18 cellular contexts compared by ENCODE assay signal in the genomic region with DNA sequence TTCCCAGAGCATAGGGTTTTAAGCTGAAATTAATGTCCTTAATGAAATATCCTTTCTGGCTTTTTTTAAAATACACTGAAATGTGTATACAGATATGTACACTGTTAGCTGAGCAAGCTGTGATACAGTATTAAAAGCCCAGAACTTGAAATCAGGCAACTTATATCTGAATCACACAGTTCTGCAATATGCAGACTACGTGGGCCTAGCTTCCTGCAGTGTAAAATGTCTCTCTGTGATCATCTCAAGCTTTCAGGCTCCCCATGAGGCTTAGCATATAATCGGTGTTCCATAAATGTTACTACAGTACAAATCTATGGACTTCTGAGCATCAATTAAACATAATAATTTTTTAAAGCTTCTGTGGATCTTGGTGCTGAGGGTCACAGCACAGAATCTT. TPM values are rescaled to one million over a fixed set of nuclear protein-coding genes. Genes with fewer than 3 reads are reported as not detected.
A peak's percentile ranks its signal among the peaks of the same experiment; 100 is the strongest.
DNase-seq lines count a peak whose midpoint lies in the region; ATAC-seq and TF ChIP-seq lines count a peak whose summit lies in the region.
"Had no signal": no experiment of that assay in that cellular context is flagged by ENCODE, and none has a peak within 500 bp of the region (broad histone marks: within the 10 kb centered on the region; RNA-seq: fewer than 3 reads in every experiment).

No MANE protein-coding gene starts in this region.

- no peaks in the 10 kb centered on the region for H3K9me3 ChIP-seq in skeletal muscle satellite cell (replicated peaks; ENCODE audit: low read length)
- H3K9me3 ChIP-seq: A549, ascending aorta, left lung, upper lobe of right lung had no signal

- H3K4me3 ChIP-seq in skeletal muscle satellite cell (ENCODE audit: low read length) = no peak overlapping the region
- H3K4me3 ChIP-seq: A549, ascending aorta, left lung, SK-N-MC, upper lobe of right lung had no signal

- H3K4me2 ChIP-seq in skeletal muscle satellite cell (ENCODE audit: low read length) = peak overlapping the region; percentile 45
- H3K4me2 ChIP-seq: A549, KMS-11 had no signal

- peak overlapping the region; percentile 92 for H3K27ac Mint-ChIP-seq in activated CD4-positive, alpha-beta T cell treated with anti-CD3 and anti-CD28 coated beads for 36 hours
- H3K27ac Mint-ChIP-seq in activated naive CD8-positive, alpha-beta T cell = peak overlapping the region; percentile 96
- H3K27ac Mint-ChIP-seq in naive thymus-derived CD8-positive, alpha-beta T cell = no peak overlapping the region
- H3K27ac Mint-ChIP-seq: natural killer cell had no signal

- H3K27me3 Mint-ChIP-seq in activated CD4-positive, alpha-beta T cell treated with anti-CD3 and anti-CD28 coated beads for 36 hours = peaks cover 10% of the 10 kb centered on the region
- H3K27me3 Mint-ChIP-seq in activated naive CD8-positive, alpha-beta T cell = no peaks in the 10 kb centered on the region
- H3K27me3 Mint-ChIP-seq in naive thymus-derived CD8-positive, alpha-beta T cell = peaks cover 0 to 15% (median 6%) of the 10 kb centered on the region in 5 donors

- no peaks in the 10 kb centered on the region for H3K36me3 Mint-ChIP-seq in activated CD4-positive, alpha-beta T cell treated with anti-CD3 and anti-CD28 coated beads for 36 hours (ENCODE audit: low read depth)
- peaks cover 7% of the 10 kb centered on the region for H3K36me3 Mint-ChIP-seq in activated naive CD8-positive, alpha-beta T cell
- H3K36me3 Mint-ChIP-seq in naive thymus-derived CD8-positive, alpha-beta T cell = peaks cover 0 to 6% (median 4%) of the 10 kb centered on the region in 3 donors
- H3K36me3 Mint-ChIP-seq: natural killer cell had no signal

- H3K36me3 ChIP-seq in skeletal muscle satellite cell (ENCODE audit: insufficient read depth, low read length) = no peaks in the 10 kb centered on the region
- H3K36me3 ChIP-seq: ascending aorta, left lung, upper lobe of right lung had no signal

- no peak for TF ChIP-seq CTCF in GM13977 (IDR thresholded peaks at IDR 0.05; ENCODE audit: extremely low read depth, insufficient read depth, missing control alignments)

- H3K4me1 ChIP-seq in skeletal muscle satellite cell (ENCODE audit: control insufficient read depth, insufficient read depth, low read length) = peaks cover 12% of the 10 kb centered on the region
- H3K4me1 ChIP-seq: A549, ascending aorta, left lung, upper lobe of right lung had no signal

- intact Hi-C loops in activated CD4-positive, alpha-beta T cell treated with anti-CD3 and anti-CD28 coated beads for 36 hours (cut with DNase I, micrococcal nuclease) = loop anchor here in 1 of 2 experiments (5.0 kb wide), 1 partner anchor 97 kb away; no protein-coding TSS in a partner anchor

- in situ Hi-C loops in GM13977 (cut with MboI; ENCODE audit: low pct_unique_long_range_greater_than_20kb, low sequenced_read_pairs, unreplicated experiment) = no loop called here

- H3K4me3 Mint-ChIP-seq in activated CD4-positive, alpha-beta T cell treated with anti-CD3 and anti-CD28 coated beads for 36 hours = no peak overlapping the region
- peak overlapping the region; percentile 79 for H3K4me3 Mint-ChIP-seq in activated naive CD8-positive, alpha-beta T cell
- no peak overlapping the region for H3K4me3 Mint-ChIP-seq in naive thymus-derived CD8-positive, alpha-beta T cell
- H3K4me3 Mint-ChIP-seq: natural killer cell had no signal

- POLR2A ChIA-PET in activated CD4-positive, alpha-beta T cell treated with anti-CD3 and anti-CD28 coated beads for 36 hours (lab: Charles Lee) = interaction anchor here (1.1 to 1.6 kb wide), 3 partner anchors 10 to 57 kb away, joined by 3 read pairs; no protein-coding TSS in a partner anchor
- POLR2A ChIA-PET in naive thymus-derived CD8-positive, alpha-beta T cell (lab: Charles Lee) = no interaction called here

- H3K9ac ChIP-seq in skeletal muscle satellite cell (ENCODE audit: low read depth, low read length) = peak overlapping the region; percentile 20
- H3K9ac ChIP-seq: KMS-11 had no signal

- H3K4me1 Mint-ChIP-seq in activated CD4-positive, alpha-beta T cell treated with anti-CD3 and anti-CD28 coated beads for 36 hours = peaks cover 39% of the 10 kb centered on the region
- H3K4me1 Mint-ChIP-seq in activated naive CD8-positive, alpha-beta T cell (ENCODE audit: low read depth) = peaks cover 31% of the 10 kb centered on the region
- no peaks in the 10 kb centered on the region for H3K4me1 Mint-ChIP-seq in naive thymus-derived CD8-positive, alpha-beta T cell
- H3K4me1 Mint-ChIP-seq: natural killer cell had no signal

- peak; percentile 22 for DNase-seq in activated CD4-positive, alpha-beta T cell treated with anti-CD3 and anti-CD28 coated beads for 36 hours
- no peak for DNase-seq in activated CD4-positive, alpha-beta T cell treated with anti-CD3 and anti-CD28 coated beads, Interleukin-2, amount 50 U/mL, for 4 hours
- DNase-seq in GM13977 (ENCODE audit: low spot score) (no peak), mucosa of gallbladder (ENCODE audit: low spot score) (no peak)
- DNase-seq in naive thymus-derived CD8-positive, alpha-beta T cell = no peak
- DNase-seq: activated CD8-positive, alpha-beta memory T cell treated with anti-CD3 and anti-CD28 coated beads, Interleukin-2, amount 50 U/mL, for 4 hours; GDM1; left lung; natural killer cell; NCI-H146; upper lobe of right lung had no signal

- H3K27me3 ChIP-seq in skeletal muscle satellite cell (ENCODE audit: control insufficient read depth, insufficient read depth, low read length) = peaks cover 4% of the 10 kb centered on the region
- H3K27me3 ChIP-seq: ascending aorta, left lung, upper lobe of right lung had no signal

- H3K9me3 Mint-ChIP-seq in activated CD4-positive, alpha-beta T cell treated with anti-CD3 and anti-CD28 coated beads for 36 hours (ENCODE audit: low read depth) = no peaks in the 10 kb centered on the region
- no peaks in the 10 kb centered on the region for H3K9me3 Mint-ChIP-seq in activated naive CD8-positive, alpha-beta T cell (ENCODE audit: low read depth)
- H3K9me3 Mint-ChIP-seq in naive thymus-derived CD8-positive, alpha-beta T cell = no peaks in the 10 kb centered on the region
- H3K9me3 Mint-ChIP-seq: natural killer cell had no signal

- ATAC-seq in activated CD4-positive, alpha-beta T cell treated with anti-CD3 and anti-CD28 coated beads for 36 hours = peak; percentile 72
- peak; percentile 24 for ATAC-seq in HG02610 (IDR thresholded peaks at IDR 0.05; ENCODE audit: unreplicated experiment)
- no peak for ATAC-seq in naive thymus-derived CD8-positive, alpha-beta T cell
- ATAC-seq: A549, left lung, natural killer cell had no signal

- CTCF ChIA-PET in activated CD4-positive, alpha-beta T cell treated with anti-CD3 and anti-CD28 coated beads for 36 hours (lab: Charles Lee) = interaction anchor here (0.7 to 1.4 kb wide), 6 partner anchors 13 to 172 kb away, joined by 3 to 9 read pairs (median 3); no protein-coding TSS in a partner anchor

RNA-seq across cellular contexts. Expression of gene FBXO15, which starts 8.2 kb away (rescaled TPM):
- 1 to 10 TPM; 1.4 to 1.6 TPM for total RNA-seq in activated CD4-positive, alpha-beta T cell treated with anti-CD3 and anti-CD28 coated beads for 36 hours
- total RNA-seq in skeletal muscle satellite cell (2012; rRNA removed) = 0.22 TPM in 1 of 2 replicates, not detected in the other
- 1 to 10 TPM; 4.2 to 4.5 TPM for total RNA-seq in naive thymus-derived CD8-positive, alpha-beta T cell
- 1 to 10 TPM; 1.3 to 3.1 (median 2.0) TPM for polyA plus RNA-seq in naive thymus-derived CD8-positive, alpha-beta T cell
- 1.8 TPM for total RNA-seq in mucosa of gallbladder
- total RNA-seq: ascending aorta had no signal

RNA-seq across cellular contexts. Expression of gene TIMM21, which starts 8.9 kb away (rescaled TPM):
- total RNA-seq in activated CD4-positive, alpha-beta T cell treated with anti-CD3 and anti-CD28 coated beads for 36 hours = 10 to 100 TPM; 36.9 to 52.8 TPM
- total RNA-seq in skeletal muscle satellite cell (2012; rRNA removed) = 25.6 and 47.4 TPM in 2 replicates
- total RNA-seq in naive thymus-derived CD8-positive, alpha-beta T cell = 10 to 100 TPM; 25.8 to 30.6 TPM
- polyA plus RNA-seq in naive thymus-derived CD8-positive, alpha-beta T cell = 10 to 100 TPM; 14.6 to 17.4 (median 15.9) TPM
- 21.6 TPM for total RNA-seq in mucosa of gallbladder

Comparison
In these comparisons a context has a peak if more than half of its experiments do, and no peak if none do; other contexts are left out.
1. ATAC-seq: peak in activated CD4-positive, alpha-beta T cell treated with anti-CD3 and anti-CD28 coated beads for 36 hours (single experiment) and HG02610 (single experiment); none in naive thymus-derived CD8-positive, alpha-beta T cell (0 of 2).
2. H3K27ac Mint-ChIP-seq: peak in activated CD4-positive, alpha-beta T cell treated with anti-CD3 and anti-CD28 coated beads for 36 hours (single experiment) and activated naive CD8-positive, alpha-beta T cell (single experiment); none in naive thymus-derived CD8-positive, alpha-beta T cell (0 of 10).